ENCODE assay signal across 8 cellular contexts in the genomic region with DNA sequence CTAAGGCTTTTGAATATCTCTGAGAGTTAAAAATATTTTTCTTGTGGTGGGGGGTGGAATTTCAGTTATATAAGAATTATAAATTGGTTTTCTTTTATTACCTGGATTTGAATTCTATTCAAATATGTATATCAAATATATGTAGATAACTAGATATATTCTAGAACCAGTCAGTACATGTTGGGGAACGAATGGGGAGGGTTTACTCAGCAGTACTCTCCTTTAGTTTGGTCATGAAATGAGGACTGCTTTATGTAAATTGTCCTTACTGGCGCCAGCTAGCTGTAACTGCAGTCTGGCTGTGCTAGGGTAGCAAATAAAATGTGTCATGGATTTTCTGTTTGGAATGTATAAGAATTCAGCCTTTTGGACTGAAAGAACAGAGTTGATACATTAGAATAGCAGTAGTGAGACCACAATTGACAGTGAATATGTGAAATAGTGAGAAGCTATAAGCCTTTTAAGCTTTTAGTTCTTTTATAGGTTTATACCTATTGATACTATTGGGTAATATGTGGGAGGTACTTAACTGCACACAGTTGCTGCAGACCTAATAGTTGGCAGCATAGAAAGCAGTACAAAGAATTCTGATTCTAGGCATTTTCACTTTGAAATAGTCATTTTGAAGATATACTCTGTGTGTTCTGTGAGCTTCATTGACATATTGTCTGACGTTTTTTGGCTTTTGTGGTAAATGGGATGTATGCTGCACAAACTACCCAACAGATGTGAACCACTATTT. TPM values are rescaled to one million over a fixed set of nuclear protein-coding genes. Genes with fewer than 3 reads are reported as not detected.
DNase-seq lines count a peak whose midpoint lies in the region; ATAC-seq and TF ChIP-seq lines count a peak whose summit lies in the region.

No MANE protein-coding gene starts in this region.

- H3K4me1 Mint-ChIP-seq in activated T-cell treated with anti-CD3 and anti-CD28 coated beads, Interleukin-2, amount 50 U/mL, for 72 hours (ENCODE audit: low read depth), result peaks cover 91% of the 10 kb centered on the region
- H3K4me1 Mint-ChIP-seq in GM23338, result peaks cover 73% of the 10 kb centered on the region

- peak overlapping the region; percentile 8 to 76 for H3K9ac ChIP-seq in liver (ENCODE audit: low read depth in 1 of 2, low read length in 2 of 2)

- peaks cover 3 to 4% of the 10 kb centered on the region in 2 donors for H3K9me3 Mint-ChIP-seq in activated T-cell treated with anti-CD3 and anti-CD28 coated beads, Interleukin-2, amount 50 U/mL, for 72 hours
- no peaks in the 10 kb centered on the region; the same call in 2 of the 3 replicates for H3K9me3 Mint-ChIP-seq in GM23338

- TF ChIP-seq RAD21 in liver (IDR thresholded peaks at IDR 0.05), result peak in 1 of 2 donors; percentile 54

- H3K36me3 Mint-ChIP-seq in activated T-cell treated with anti-CD3 and anti-CD28 coated beads, Interleukin-2, amount 50 U/mL, for 72 hours (ENCODE audit: insufficient read depth in 2 of 2), result peaks cover 13 to 31% of the 10 kb centered on the region in 2 donors
- H3K36me3 Mint-ChIP-seq in GM23338 (ENCODE audit: low read depth), result peaks cover 8% of the 10 kb centered on the region; the same call in 2 of the 3 replicates

- H3K79me2 ChIP-seq in GM23338 (replicated peaks; ENCODE audit: insufficient read depth), result peaks cover 100% of the 10 kb centered on the region

- H3K4me1 ChIP-seq in GM23338 (ENCODE audit: insufficient read depth), result peaks cover 79% of the 10 kb centered on the region
- H3K4me1 ChIP-seq in SJCRH30, result peaks cover 12% of the 10 kb centered on the region
- H3K4me1 ChIP-seq in liver (ENCODE audit: control insufficient read depth in 4 of 4, insufficient read depth in 4 of 4, low read length in 3 of 4), result peaks cover 1 to 30% (median 12%) of the 10 kb centered on the region in 4 donors

- 0 out of 2 replicates have a peak overlapping the region, but pooled peaks have one; percentile 21 for H3K27ac ChIP-seq in GM23338 (ENCODE audit: low read depth)
- H3K27ac ChIP-seq in KOPT-K1 (ENCODE audit: low read depth, low read length, poor library complexity, severe bottlenecking), result peak overlapping the region; percentile 55
- peak overlapping the region; percentile 53 for H3K27ac ChIP-seq in SJCRH30
- peak overlapping the region; percentile 70 to 75 for H3K27ac ChIP-seq in liver (ENCODE audit: low read depth in 1 of 2, low read length in 2 of 2)

- H3K4me3 ChIP-seq in GM23338, result peak overlapping the region; percentile 24; the same call in 1 of the 2 replicates
- no peak overlapping the region for H3K4me3 ChIP-seq in SJCRH30
- H3K4me3 ChIP-seq in choroid plexus epithelial cell (ENCODE audit: low read depth, low read length), result no peak overlapping the region
- H3K4me3 ChIP-seq in liver (ENCODE audit: low read depth in 1 of 3, low read length in 3 of 3), result peak overlapping the region; percentile 36 to 41 (median 41)

- peak overlapping the region; percentile 63 for H3K4me2 ChIP-seq in GM23338

- peak; percentile 84 for ATAC-seq in activated T-cell treated with anti-CD3 and anti-CD28 coated beads, Interleukin-2, amount 50 U/mL, for 72 hours (replicated peaks in 1 of 2)
- peak; percentile 92 for ATAC-seq in GM23338

- H3K36me3 ChIP-seq in GM23338 (ENCODE audit: insufficient read depth) (no peaks in the 10 kb centered on the region), KOPT-K1 (ENCODE audit: insufficient read depth, low read length) (no peaks in the 10 kb centered on the region), SJCRH30 (peaks cover 19% of the 10 kb centered on the region), liver (ENCODE audit: control insufficient read depth in 4 of 4, insufficient read depth in 3 of 4, low read depth in 1 of 4, low read length in 3 of 4) (no peaks in the 10 kb centered on the region)

- peaks cover 22% of the 10 kb centered on the region for H3K9me3 ChIP-seq in KOPT-K1 (ENCODE audit: insufficient read depth, low read length, poor library complexity, severe bottlenecking)
- peaks cover 7% of the 10 kb centered on the region; the same call in 1 of the 2 replicates for H3K9me3 ChIP-seq in SJCRH30 (replicated peaks)
- no peaks in the 10 kb centered on the region for H3K9me3 ChIP-seq in liver (ENCODE audit: control insufficient read depth in 4 of 4, low read length in 3 of 4)

- peak overlapping the region; percentile 81 to 99 for H3K4me3 Mint-ChIP-seq in activated T-cell treated with anti-CD3 and anti-CD28 coated beads, Interleukin-2, amount 50 U/mL, for 72 hours
- H3K4me3 Mint-ChIP-seq in GM23338, result peak overlapping the region; percentile 6; the same call in 1 of the 3 replicates

- H3K27ac Mint-ChIP-seq in activated T-cell treated with anti-CD3 and anti-CD28 coated beads, Interleukin-2, amount 50 U/mL, for 72 hours, result peak overlapping the region; percentile 99
- no peak overlapping the region; the same call in 1 of the 2 replicates for H3K27ac Mint-ChIP-seq in GM23338

- WGBS in liver, result 4% methylated on average over 3 of the region's 3 CpGs

- H4K20me1 ChIP-seq in GM23338 (replicated peaks; ENCODE audit: insufficient read depth), result peaks cover 11% of the 10 kb centered on the region

- H2AFZ ChIP-seq in GM23338, result no peak overlapping the region

- no peaks in the 10 kb centered on the region for H3K27me3 Mint-ChIP-seq in activated T-cell treated with anti-CD3 and anti-CD28 coated beads, Interleukin-2, amount 50 U/mL, for 72 hours (ENCODE audit: low read depth)
- H3K27me3 Mint-ChIP-seq in GM23338 (ENCODE audit: insufficient read depth, low read depth, poor library complexity), result peaks cover 9% of the 10 kb centered on the region

- H3K27me3 ChIP-seq in GM23338 (ENCODE audit: insufficient read depth) (no peaks in the 10 kb centered on the region), SJCRH30 (no peaks in the 10 kb centered on the region), liver (ENCODE audit: control insufficient read depth in 4 of 4, insufficient read depth in 4 of 4, low read length in 3 of 4) (no peaks in the 10 kb centered on the region)

- no peaks in the 10 kb centered on the region for H3K9me2 ChIP-seq in GM23338 (ENCODE audit: insufficient read depth)

- peak; percentile 53 to 59 for DNase-seq in activated T-cell treated with anti-CD3 and anti-CD28 coated beads, Interleukin-2, amount 50 U/mL, for 72 hours
- no peak for DNase-seq in activated T-cell treated with anti-CD3 and anti-CD28 coated beads, Interleukin-2, amount 50 U/mL, for 1 hour
- DNase-seq in GM23338 (ENCODE audit: low spot score), result peak; percentile 79
- DNase-seq in SJCRH30, result peak; percentile 54 to 77
- peak; percentile 91 for DNase-seq in choroid plexus epithelial cell (ENCODE audit: low read depth)
- DNase-seq in superior temporal gyrus (ENCODE audit: extremely low spot score), result peak; percentile 91

- TF ChIP-seq CTCF in GM23338 (conservative IDR thresholded peaks at IDR 0.05; ENCODE audit: low read depth in 2 of 2) (no peak), choroid plexus epithelial cell (conservative IDR thresholded peaks at IDR 0.05; ENCODE audit: low read depth, low read length) (peak; percentile 22), liver (IDR thresholded peaks at IDR 0.05; ENCODE audit: low read depth, low read length, missing input control) (no peak)

- no peaks in the 10 kb centered on the region for H3F3A ChIP-seq in GM23338 (replicated peaks; ENCODE audit: low read depth)

TF ChIP-seq in GM23338, 12 proteins besides CTCF, POLR2A, EP300 and RAD21 (continues in another document):
- no peak for TF ChIP-seq ZNF114 (CRISPR knock-in tag; IDR thresholded peaks at IDR 0.05)
- TF ChIP-seq NANOG (IDR thresholded peaks at IDR 0.05; ENCODE audit: borderline replicate concordance), result no peak
- TF ChIP-seq, protein P1, sequence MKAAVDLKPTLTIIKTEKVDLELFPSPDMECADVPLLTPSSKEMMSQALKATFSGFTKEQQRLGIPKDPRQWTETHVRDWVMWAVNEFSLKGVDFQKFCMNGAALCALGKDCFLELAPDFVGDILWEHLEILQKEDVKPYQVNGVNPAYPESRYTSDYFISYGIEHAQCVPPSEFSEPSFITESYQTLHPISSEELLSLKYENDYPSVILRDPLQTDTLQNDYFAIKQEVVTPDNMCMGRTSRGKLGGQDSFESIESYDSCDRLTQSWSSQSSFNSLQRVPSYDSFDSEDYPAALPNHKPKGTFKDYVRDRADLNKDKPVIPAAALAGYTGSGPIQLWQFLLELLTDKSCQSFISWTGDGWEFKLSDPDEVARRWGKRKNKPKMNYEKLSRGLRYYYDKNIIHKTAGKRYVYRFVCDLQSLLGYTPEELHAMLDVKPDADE (IDR thresholded peaks at IDR 0.05), result no peak

TF ChIP-seq in liver, 16 proteins besides CTCF, POLR2A, EP300 and RAD21 (continues in another document):
- TF ChIP-seq GABPA (IDR thresholded peaks at IDR 0.05 in 1 of 2, conservative IDR thresholded peaks at IDR 0.05 in 1 of 2) (no peak), TAF1 (conservative IDR thresholded peaks at IDR 0.05) (peak; percentile 27), YY1 (IDR thresholded peaks at IDR 0.05) (peak; percentile 92), FOXA1 (IDR thresholded peaks at IDR 0.05) (peak; percentile 71), RXRA (IDR thresholded peaks at IDR 0.05) (peak; percentile 14 to 40), ZBTB33 (IDR thresholded peaks at IDR 0.05) (peak; percentile 65), JUND (IDR thresholded peaks at IDR 0.05) (peak in 1 of 2 donors; percentile 10), HNF4G (IDR thresholded peaks at IDR 0.05) (no peak)
- TF ChIP-seq, protein P2, sequence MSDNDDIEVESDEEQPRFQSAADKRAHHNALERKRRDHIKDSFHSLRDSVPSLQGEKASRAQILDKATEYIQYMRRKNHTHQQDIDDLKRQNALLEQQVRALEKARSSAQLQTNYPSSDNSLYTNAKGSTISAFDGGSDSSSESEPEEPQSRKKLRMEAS (IDR thresholded peaks at IDR 0.05), result peak; percentile 63

RNA-seq across cellular contexts. Expression of gene ATF7IP, which starts 29.0 kb away (rescaled TPM):
- 100 to 1,000 TPM; 129 to 139 TPM for total RNA-seq in activated T-cell treated with anti-CD3 and anti-CD28 coated beads, Interleukin-2, amount 50 U/mL, for 72 hours
- total RNA-seq in GM23338 (2014; rRNA removed; shearing (Covaris generic)), result 107 and 118 TPM in 2 replicates
- polyA plus RNA-seq in GM23338 (2016; fragmentation: Nextera tagmentation; extraction: Ambion mirVana) (54.7 and 76.4 TPM in 2 replicates), liver (10 to 100 TPM in 1 of 2 donors, 1 to 10 TPM in 1; 3.9 to 19.0 TPM)
- total RNA-seq in SJCRH30 (2014; rRNA removed; shearing (Covaris generic)), result 55.7 and 61.6 TPM in 2 replicates
- total RNA-seq in liver, result 10 to 100 TPM; 20.8 to 25.6 TPM

Comparison
In these comparisons a context has a peak if more than half of its experiments do, and no peak if none do; other contexts are left out.
1. H3K27ac ChIP-seq: peak in every context shown above with its lines; median percentile 72 in liver; 55 in KOPT-K1; 53 in SJCRH30; 21 in GM23338.
2. H3K4me3 ChIP-seq: peak in GM23338 (single experiment) and liver (3 of 3); none in SJCRH30 (single experiment) and choroid plexus epithelial cell (single experiment).